7 cellular contexts compared by ENCODE assay signal in genomic region chr9:38322937-38323336, GRCh38.
"Had no signal": no experiment of that assay in that cellular context is flagged by ENCODE, and none has a peak within 500 bp of the region (broad histone marks: within the 10 kb centered on the region; RNA-seq: fewer than 3 reads in every experiment).

No MANE protein-coding gene starts in this region.

- ATAC-seq: GM12878 had no signal

- H3K4me3 ChIP-seq: GM12878 had no signal

- DNase-seq: GDM1, GF-D8 had no signal

- FAIRE-seq: G401.6, GM12878, GM12891, GM18507, GM19239 had no signal
